Comparison of ENCODE assay signal across 2 cellular contexts in the genomic region with DNA sequence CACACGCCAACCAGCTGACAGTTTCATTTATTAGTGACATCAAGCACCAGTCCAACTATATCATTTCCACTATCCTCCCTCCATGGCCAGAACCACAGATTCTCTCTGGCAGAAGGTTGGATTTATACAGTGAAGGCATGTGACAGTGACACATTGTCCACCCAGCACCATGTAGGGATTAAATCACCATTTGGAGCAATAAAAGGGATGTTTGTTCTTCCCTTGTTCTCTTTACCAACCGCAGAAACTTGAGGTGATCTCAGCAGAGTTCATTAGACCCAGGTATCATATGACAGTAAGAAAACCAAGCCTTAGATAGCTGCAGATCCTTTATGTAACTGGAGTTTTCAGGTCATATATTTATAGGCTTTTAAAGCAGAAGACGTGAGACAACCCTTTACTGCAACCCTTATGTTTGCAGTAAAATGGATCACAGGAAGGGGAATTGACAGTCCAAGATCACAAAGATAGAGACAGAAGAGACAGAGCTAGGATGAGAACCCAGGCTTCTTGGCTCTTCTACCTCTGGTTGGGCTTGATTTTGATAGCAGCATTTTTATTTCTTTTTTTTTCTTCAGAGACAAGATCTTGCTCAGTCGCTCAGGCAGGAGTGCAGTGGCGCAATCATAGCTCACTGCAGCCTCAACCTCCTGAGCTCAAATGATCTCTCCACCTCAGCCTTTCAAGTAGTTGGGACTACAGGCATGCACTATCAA.
TF ChIP-seq lines count a peak whose summit lies in the region.

No MANE protein-coding gene starts in this region.

TF ChIP-seq in HEK293, 187 proteins besides CTCF, POLR2A, EP300 and RAD21 (continued from another document and continues in another):
- no peak for TF ChIP-seq ZNF274 (IDR thresholded peaks at IDR 0.05; ENCODE audit: low read length)
- no peak for TF ChIP-seq ZNF274 (tag by site-specific recombination; IDR thresholded peaks at IDR 0.05; ENCODE audit: borderline replicate concordance)
- TF ChIP-seq ZNF830 (tag by site-specific recombination; IDR thresholded peaks at IDR 0.05; ENCODE audit: low read depth) = no peak
- TF ChIP-seq, protein P1, sequence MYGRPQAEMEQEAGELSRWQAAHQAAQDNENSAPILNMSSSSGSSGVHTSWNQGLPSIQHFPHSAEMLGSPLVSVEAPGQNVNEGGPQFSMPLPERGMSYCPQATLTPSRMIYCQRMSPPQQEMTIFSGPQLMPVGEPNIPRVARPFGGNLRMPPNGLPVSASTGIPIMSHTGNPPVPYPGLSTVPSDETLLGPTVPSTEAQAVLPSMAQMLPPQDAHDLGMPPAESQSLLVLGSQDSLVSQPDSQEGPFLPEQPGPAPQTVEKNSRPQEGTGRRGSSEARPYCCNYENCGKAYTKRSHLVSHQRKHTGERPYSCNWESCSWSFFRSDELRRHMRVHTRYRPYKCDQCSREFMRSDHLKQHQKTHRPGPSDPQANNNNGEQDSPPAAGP (tag by site-specific recombination; IDR thresholded peaks at IDR 0.05) = peak; percentile 42; the same call in 1 of the 2 replicates
- no peak for TF ChIP-seq ZEB2 (tag by site-specific recombination; IDR thresholded peaks at IDR 0.05)
- peak; percentile 83 for TF ChIP-seq ZNF629 (tag by site-specific recombination; IDR thresholded peaks at IDR 0.05)
- peak; percentile 50; the same call in 1 of the 2 replicates for TF ChIP-seq OVOL3 (tag by site-specific recombination; IDR thresholded peaks at IDR 0.05)
- peak; percentile 68 for TF ChIP-seq WT1 (tag by site-specific recombination; IDR thresholded peaks at IDR 0.05)
- no peak for TF ChIP-seq ZNF791 (tag by site-specific recombination; IDR thresholded peaks at IDR 0.05)
- peak; percentile 50 for TF ChIP-seq GLIS1 (tag by site-specific recombination; IDR thresholded peaks at IDR 0.05)
- TF ChIP-seq, protein P2, sequence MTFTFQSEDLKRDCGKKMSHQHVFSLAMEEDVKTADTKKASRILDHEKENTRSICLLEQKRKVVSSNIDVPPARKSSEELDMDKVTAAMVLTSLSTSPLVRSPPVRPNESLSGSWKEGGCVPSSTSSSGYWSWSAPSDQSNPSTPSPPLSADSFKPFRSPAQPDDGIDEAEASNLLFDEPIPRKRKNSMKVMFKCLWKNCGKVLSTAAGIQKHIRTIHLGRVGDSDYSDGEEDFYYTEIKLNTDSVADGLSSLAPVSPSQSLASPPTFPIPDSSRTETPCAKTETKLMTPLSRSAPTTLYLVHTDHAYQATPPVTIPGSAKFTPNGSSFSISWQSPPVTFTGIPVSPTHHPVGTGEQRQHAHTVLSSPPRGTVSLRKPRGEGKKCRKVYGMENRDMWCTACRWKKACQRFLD (tag by site-specific recombination; IDR thresholded peaks at IDR 0.05) = no peak
- TF ChIP-seq BCL11A (tag by site-specific recombination; IDR thresholded peaks at IDR 0.05; ENCODE audit: low read depth) = peak; percentile 83; the same call in 1 of the 2 replicates
- peak; percentile 70 for TF ChIP-seq ZNF394 (tag by site-specific recombination; IDR thresholded peaks at IDR 0.05; ENCODE audit: borderline replicate concordance)
- no peak for TF ChIP-seq ZNF626 (tag by site-specific recombination; IDR thresholded peaks at IDR 0.05)
- TF ChIP-seq ZNF501 (tag by site-specific recombination; IDR thresholded peaks at IDR 0.05) = peak; percentile 40; the same call in 1 of the 2 replicates
- TF ChIP-seq ZFP3 (tag by site-specific recombination; IDR thresholded peaks at IDR 0.05; ENCODE audit: low read depth) = no peak
- TF ChIP-seq, protein P3, sequence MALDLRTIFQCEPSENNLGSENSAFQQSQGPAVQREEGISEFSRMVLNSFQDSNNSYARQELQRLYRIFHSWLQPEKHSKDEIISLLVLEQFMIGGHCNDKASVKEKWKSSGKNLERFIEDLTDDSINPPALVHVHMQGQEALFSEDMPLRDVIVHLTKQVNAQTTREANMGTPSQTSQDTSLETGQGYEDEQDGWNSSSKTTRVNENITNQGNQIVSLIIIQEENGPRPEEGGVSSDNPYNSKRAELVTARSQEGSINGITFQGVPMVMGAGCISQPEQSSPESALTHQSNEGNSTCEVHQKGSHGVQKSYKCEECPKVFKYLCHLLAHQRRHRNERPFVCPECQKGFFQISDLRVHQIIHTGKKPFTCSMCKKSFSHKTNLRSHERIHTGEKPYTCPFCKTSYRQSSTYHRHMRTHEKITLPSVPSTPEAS (tag by site-specific recombination; IDR thresholded peaks at IDR 0.05) = peak; percentile 40; the same call in 1 of the 2 replicates
- TF ChIP-seq ZNF155 (tag by site-specific recombination; IDR thresholded peaks at IDR 0.05) = no peak
- TF ChIP-seq ZNF677 (tag by site-specific recombination; IDR thresholded peaks at IDR 0.05) = no peak
- TF ChIP-seq, protein P4, sequence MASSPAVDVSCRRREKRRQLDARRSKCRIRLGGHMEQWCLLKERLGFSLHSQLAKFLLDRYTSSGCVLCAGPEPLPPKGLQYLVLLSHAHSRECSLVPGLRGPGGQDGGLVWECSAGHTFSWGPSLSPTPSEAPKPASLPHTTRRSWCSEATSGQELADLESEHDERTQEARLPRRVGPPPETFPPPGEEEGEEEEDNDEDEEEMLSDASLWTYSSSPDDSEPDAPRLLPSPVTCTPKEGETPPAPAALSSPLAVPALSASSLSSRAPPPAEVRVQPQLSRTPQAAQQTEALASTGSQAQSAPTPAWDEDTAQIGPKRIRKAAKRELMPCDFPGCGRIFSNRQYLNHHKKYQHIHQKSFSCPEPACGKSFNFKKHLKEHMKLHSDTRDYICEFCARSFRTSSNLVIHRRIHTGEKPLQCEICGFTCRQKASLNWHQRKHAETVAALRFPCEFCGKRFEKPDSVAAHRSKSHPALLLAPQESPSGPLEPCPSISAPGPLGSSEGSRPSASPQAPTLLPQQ (tag by site-specific recombination; IDR thresholded peaks at IDR 0.05) = 0 out of 2 replicates have a peak, but pooled peaks have one; percentile 27
- peak; percentile 40 for TF ChIP-seq SP3 (tag by site-specific recombination; IDR thresholded peaks at IDR 0.05)
- peak; percentile 61; the same call in 1 of the 2 replicates for TF ChIP-seq ZNF10 (tag by site-specific recombination; IDR thresholded peaks at IDR 0.05)
- TF ChIP-seq, protein P5, sequence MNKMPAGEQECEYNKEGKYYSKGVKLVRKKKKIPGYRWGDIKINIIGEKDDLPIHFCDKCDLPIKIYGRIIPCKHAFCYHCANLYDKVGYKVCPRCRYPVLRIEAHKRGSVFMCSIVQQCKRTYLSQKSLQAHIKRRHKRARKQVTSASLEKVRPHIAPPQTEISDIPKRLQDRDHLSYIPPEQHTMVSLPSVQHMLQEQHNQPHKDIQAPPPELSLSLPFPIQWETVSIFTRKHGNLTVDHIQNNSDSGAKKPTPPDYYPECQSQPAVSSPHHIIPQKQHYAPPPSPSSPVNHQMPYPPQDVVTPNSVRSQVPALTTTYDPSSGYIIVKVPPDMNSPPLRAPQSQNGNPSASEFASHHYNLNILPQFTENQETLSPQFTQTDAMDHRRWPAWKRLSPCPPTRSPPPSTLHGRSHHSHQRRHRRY (tag by site-specific recombination; IDR thresholded peaks at IDR 0.05) = no peak
- peak; percentile 94 for TF ChIP-seq SP7 (tag by site-specific recombination; IDR thresholded peaks at IDR 0.05)
- TF ChIP-seq ZNF654 (tag by site-specific recombination; IDR thresholded peaks at IDR 0.05; ENCODE audit: low read depth) = peak; percentile 18
- TF ChIP-seq SP2 (tag by site-specific recombination; IDR thresholded peaks at IDR 0.05) = 0 out of 2 replicates have a peak, but pooled peaks have one; percentile 7

TF ChIP-seq in SK-N-SH treated with all-trans-retinoic acid at 6 μM for 48 hours, 23 proteins besides CTCF, POLR2A, EP300 and RAD21 (continued from another document):
- TF ChIP-seq, protein P6, sequence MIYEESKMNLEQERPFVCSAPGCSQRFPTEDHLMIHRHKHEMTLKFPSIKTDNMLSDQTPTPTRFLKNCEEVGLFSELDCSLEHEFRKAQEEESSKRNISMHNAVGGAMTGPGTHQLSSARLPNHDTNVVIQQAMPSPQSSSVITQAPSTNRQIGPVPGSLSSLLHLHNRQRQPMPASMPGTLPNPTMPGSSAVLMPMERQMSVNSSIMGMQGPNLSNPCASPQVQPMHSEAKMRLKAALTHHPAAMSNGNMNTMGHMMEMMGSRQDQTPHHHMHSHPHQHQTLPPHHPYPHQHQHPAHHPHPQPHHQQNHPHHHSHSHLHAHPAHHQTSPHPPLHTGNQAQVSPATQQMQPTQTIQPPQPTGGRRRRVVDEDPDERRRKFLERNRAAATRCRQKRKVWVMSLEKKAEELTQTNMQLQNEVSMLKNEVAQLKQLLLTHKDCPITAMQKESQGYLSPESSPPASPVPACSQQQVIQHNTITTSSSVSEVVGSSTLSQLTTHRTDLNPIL (CRISPR knock-in tag; IDR thresholded peaks at IDR 0.05; ENCODE audit: low read depth) = no peak
- TF ChIP-seq, protein P7, sequence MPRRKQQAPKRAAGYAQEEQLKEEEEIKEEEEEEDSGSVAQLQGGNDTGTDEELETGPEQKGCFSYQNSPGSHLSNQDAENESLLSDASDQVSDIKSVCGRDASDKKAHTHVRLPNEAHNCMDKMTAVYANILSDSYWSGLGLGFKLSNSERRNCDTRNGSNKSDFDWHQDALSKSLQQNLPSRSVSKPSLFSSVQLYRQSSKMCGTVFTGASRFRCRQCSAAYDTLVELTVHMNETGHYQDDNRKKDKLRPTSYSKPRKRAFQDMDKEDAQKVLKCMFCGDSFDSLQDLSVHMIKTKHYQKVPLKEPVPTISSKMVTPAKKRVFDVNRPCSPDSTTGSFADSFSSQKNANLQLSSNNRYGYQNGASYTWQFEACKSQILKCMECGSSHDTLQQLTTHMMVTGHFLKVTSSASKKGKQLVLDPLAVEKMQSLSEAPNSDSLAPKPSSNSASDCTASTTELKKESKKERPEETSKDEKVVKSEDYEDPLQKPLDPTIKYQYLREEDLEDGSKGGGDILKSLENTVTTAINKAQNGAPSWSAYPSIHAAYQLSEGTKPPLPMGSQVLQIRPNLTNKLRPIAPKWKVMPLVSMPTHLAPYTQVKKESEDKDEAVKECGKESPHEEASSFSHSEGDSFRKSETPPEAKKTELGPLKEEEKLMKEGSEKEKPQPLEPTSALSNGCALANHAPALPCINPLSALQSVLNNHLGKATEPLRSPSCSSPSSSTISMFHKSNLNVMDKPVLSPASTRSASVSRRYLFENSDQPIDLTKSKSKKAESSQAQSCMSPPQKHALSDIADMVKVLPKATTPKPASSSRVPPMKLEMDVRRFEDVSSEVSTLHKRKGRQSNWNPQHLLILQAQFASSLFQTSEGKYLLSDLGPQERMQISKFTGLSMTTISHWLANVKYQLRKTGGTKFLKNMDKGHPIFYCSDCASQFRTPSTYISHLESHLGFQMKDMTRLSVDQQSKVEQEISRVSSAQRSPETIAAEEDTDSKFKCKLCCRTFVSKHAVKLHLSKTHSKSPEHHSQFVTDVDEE (CRISPR knock-in tag; IDR thresholded peaks at IDR 0.05) = no peak
- TF ChIP-seq ZFP3 (CRISPR knock-in tag; IDR thresholded peaks at IDR 0.05) (no peak), ZC3H10 (CRISPR knock-in tag; IDR thresholded peaks at IDR 0.05) (no peak)
- TF ChIP-seq, protein P8, sequence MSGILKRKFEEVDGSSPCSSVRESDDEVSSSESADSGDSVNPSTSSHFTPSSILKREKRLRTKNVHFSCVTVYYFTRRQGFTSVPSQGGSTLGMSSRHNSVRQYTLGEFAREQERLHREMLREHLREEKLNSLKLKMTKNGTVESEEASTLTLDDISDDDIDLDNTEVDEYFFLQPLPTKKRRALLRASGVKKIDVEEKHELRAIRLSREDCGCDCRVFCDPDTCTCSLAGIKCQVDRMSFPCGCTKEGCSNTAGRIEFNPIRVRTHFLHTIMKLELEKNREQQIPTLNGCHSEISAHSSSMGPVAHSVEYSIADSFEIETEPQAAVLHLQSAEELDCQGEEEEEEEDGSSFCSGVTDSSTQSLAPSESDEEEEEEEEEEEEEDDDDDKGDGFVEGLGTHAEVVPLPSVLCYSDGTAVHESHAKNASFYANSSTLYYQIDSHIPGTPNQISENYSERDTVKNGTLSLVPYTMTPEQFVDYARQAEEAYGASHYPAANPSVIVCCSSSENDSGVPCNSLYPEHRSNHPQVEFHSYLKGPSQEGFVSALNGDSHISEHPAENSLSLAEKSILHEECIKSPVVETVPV (CRISPR knock-in tag; IDR thresholded peaks at IDR 0.05) = no peak
